Comparison of ENCODE assay signal across 15 cellular contexts in the genomic region with DNA sequence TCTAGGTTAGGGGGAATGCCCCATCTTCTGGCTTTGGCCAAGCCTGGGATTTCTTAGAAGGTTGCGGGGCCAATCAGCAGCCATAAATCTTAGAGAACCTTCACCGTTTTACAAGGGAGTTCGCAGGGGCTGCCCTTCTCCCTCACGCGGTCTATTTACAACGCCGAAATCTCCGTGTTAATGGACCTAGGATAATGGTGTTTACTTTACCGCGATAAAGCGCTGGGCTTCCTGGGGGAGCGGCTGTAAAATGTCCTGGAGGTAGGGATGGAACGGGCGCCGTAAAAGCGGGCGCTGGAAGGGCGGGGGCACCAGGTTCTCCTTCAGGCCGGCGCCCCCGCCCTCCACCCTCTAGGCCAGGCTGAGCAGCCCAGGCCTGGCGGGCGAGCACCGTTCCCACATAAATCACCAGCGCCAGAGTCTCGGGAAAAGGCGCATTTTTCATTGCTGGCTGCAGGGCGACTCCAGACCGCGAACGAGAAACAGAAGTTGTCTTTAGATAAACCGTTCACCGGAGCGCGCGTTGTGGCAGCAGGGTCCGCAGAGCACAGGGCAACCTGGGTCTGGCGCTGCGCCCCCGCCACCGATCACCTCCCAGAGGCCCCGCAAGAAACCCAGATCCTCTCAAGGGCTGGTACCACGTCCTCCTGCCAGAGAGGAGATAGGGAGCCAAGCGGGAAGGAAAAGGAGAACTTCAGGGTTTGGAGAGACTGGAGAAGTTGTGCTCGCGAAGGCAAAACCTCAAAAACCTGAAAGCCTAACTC. TPM values are rescaled to one million over a fixed set of nuclear protein-coding genes. Genes with fewer than 3 reads are reported as not detected.
DNase-seq lines count a peak whose midpoint lies in the region; ATAC-seq and TF ChIP-seq lines count a peak whose summit lies in the region.
"Had no signal": no experiment of that assay in that cellular context is flagged by ENCODE, and none has a peak within 500 bp of the region (broad histone marks: within the 10 kb centered on the region; RNA-seq: fewer than 3 reads in every experiment).

No MANE protein-coding gene starts in this region.

- H3K4me1 ChIP-seq in Caco-2 (peaks cover 4% of the 10 kb centered on the region), HUES64 (ENCODE audit: insufficient read depth, low read length) (peaks cover 32% of the 10 kb centered on the region), Karpas-422 (ENCODE audit: low read length) (peaks cover 4% of the 10 kb centered on the region)

- intact Hi-C loops in Caco-2 (cut with micrococcal nuclease; ENCODE audit: unreplicated experiment): loop anchor here (1.0 kb wide), 1 partner anchor 12 kb away; a partner anchor contains a TSS

- no peaks in the 10 kb centered on the region for H3K79me2 ChIP-seq in Karpas-422 (ENCODE audit: low read length)

- CTCF ChIA-PET in Caco-2 (lab: Charles Lee): no interaction called here

- no peak overlapping the region for H2AFZ ChIP-seq in Karpas-422 (ENCODE audit: low read length)

- ATAC-seq in HG03045 (IDR thresholded peaks at IDR 0.05; ENCODE audit: unreplicated experiment): no peak
- ATAC-seq: activated CD8-positive, alpha-beta T cell treated with anti-CD3 and anti-CD28 coated beads, Interleukin-2, amount 10 ng/mL, durations not matched to agents 7 days and 5 days; activated T-helper 17 cell treated with anti-CD3 and anti-CD28 coated beads, Interleukin-2, amount 50 U/mL, for 72 hours had no signal

- H3K4me1 Mint-ChIP-seq in Caco-2 (ENCODE audit: low read depth, unreplicated experiment) (peaks cover 17% of the 10 kb centered on the region), endothelial cell (ENCODE audit: unreplicated experiment) (peaks cover 42% of the 10 kb centered on the region), nephron progenitor cell (peaks cover 53% of the 10 kb centered on the region)

- H3K36me3 ChIP-seq in Caco-2 (ENCODE audit: control insufficient read depth, insufficient read depth, low read length): no peaks in the 10 kb centered on the region
- no peaks in the 10 kb centered on the region for H3K36me3 ChIP-seq in HUES64 (ENCODE audit: insufficient read depth, low read length)
- no peaks in the 10 kb centered on the region for H3K36me3 ChIP-seq in Karpas-422 (ENCODE audit: insufficient read depth, low read length)
- H3K36me3 ChIP-seq: ovary had no signal

- WGBS in HUES64: 1% methylated on average over 46 of the region's 46 CpGs

- H3K9me3 ChIP-seq in Caco-2 (no peaks in the 10 kb centered on the region), HUES64 (ENCODE audit: insufficient read depth, low read depth, low read length) (no peaks in the 10 kb centered on the region), Karpas-422 (ENCODE audit: low read length) (no peaks in the 10 kb centered on the region)
- H3K9me3 ChIP-seq: ovary had no signal

- H3K27ac ChIP-seq in HUES64 (ENCODE audit: low read depth, low read length) (no peak overlapping the region), Karpas-422 (ENCODE audit: low read length) (no peak overlapping the region)
- H3K27ac ChIP-seq: ovary, SK-N-MC had no signal

- H3K36me3 Mint-ChIP-seq in Caco-2 (ENCODE audit: insufficient read depth, unreplicated experiment) (peaks cover 5% of the 10 kb centered on the region), endothelial cell (ENCODE audit: low read depth, unreplicated experiment) (peaks cover 8% of the 10 kb centered on the region), nephron progenitor cell (ENCODE audit: low read depth) (no peaks in the 10 kb centered on the region)

- BruUV-seq in Caco-2 (replicated peaks; lab: Mats Ljungman, UMichigan): no TSS peak

- DNase-seq in Caco-2: peak; percentile 27 to 52
- no peak for DNase-seq in endothelial cell (ENCODE audit: low spot score)
- peak; percentile 84 for DNase-seq in nephron progenitor cell
- DNase-seq in Karpas-422: no peak
- DNase-seq in NCI-H2227 (lab: John Stamatoyannopoulos, UW; ENCODE audit: unreplicated experiment): no peak
- DNase-seq in NCI-H1092 treated with DMSO at 0.1 percent for 48 hours (lab: John Stamatoyannopoulos, UW): no peak
- DNase-seq: activated CD8-positive, alpha-beta T cell treated with anti-CD3 and anti-CD28 coated beads, Interleukin-2, amount 10 ng/mL, durations not matched to agents 7 days and 5 days; aorta; cortex of kidney; mammary epithelial cell; ovary had no signal

- TF ChIP-seq CTCF in Caco-2 (IDR thresholded peaks at IDR 0.05; ENCODE audit: insufficient read depth in 1 of 2, low read depth in 1 of 2, low read length in 1 of 2, severe bottlenecking in 1 of 2, unreplicated experiment in 1 of 2): no peak
- TF ChIP-seq CTCF in endothelial cell (IDR thresholded peaks at IDR 0.05; ENCODE audit: unreplicated experiment): no peak
- no peak for TF ChIP-seq CTCF in nephron progenitor cell (IDR thresholded peaks at IDR 0.05)

- no peak overlapping the region for H3K4me2 ChIP-seq in Karpas-422 (ENCODE audit: low read depth, low read length, poor library complexity, severe bottlenecking)

- H3K27me3 ChIP-seq in Caco-2 (replicated peaks; ENCODE audit: control insufficient read depth, insufficient read depth, low read length) (no peaks in the 10 kb centered on the region; the same call in 1 of the 2 replicates), HUES64 (ENCODE audit: insufficient read depth, low read length) (peaks cover 100% of the 10 kb centered on the region), Karpas-422 (ENCODE audit: low read length) (no peaks in the 10 kb centered on the region)
- H3K27me3 ChIP-seq: ovary had no signal

- no peaks in the 10 kb centered on the region for H3K9me2 ChIP-seq in Karpas-422 (replicated peaks; ENCODE audit: insufficient read depth, low read length)

- H4K20me1 ChIP-seq in Karpas-422 (ENCODE audit: insufficient read depth, low read depth, low read length): 0 out of 2 replicates have a peak, but pooled peaks cover 4% of the 10 kb centered on the region

- H3K4me3 Mint-ChIP-seq in Caco-2 (ENCODE audit: unreplicated experiment) (peak overlapping the region; percentile 70), endothelial cell (ENCODE audit: unreplicated experiment) (peak overlapping the region; percentile 11), nephron progenitor cell (peak overlapping the region; percentile 65)
- H3K4me3 Mint-ChIP-seq: activated CD8-positive, alpha-beta T cell treated with anti-CD3 and anti-CD28 coated beads, Interleukin-2, amount 10 ng/mL, durations not matched to agents 7 days and 5 days; activated T-helper 17 cell treated with anti-CD3 and anti-CD28 coated beads, Interleukin-2, amount 50 U/mL, for 72 hours had no signal

- POLR2A ChIA-PET in Caco-2 (lab: Charles Lee): no interaction called here

- no peak overlapping the region for H3K27ac Mint-ChIP-seq in Caco-2 (ENCODE audit: unreplicated experiment)
- H3K27ac Mint-ChIP-seq in endothelial cell (ENCODE audit: unreplicated experiment): no peak overlapping the region
- no peak overlapping the region for H3K27ac Mint-ChIP-seq in nephron progenitor cell
- H3K27ac Mint-ChIP-seq: activated CD8-positive, alpha-beta T cell treated with anti-CD3 and anti-CD28 coated beads, Interleukin-2, amount 10 ng/mL, durations not matched to agents 7 days and 5 days; activated T-helper 17 cell treated with anti-CD3 and anti-CD28 coated beads, Interleukin-2, amount 50 U/mL, for 72 hours had no signal

- peak overlapping the region; percentile 20; the same call in 1 of the 2 replicates for H3K4me3 ChIP-seq in Caco-2 (ENCODE audit: low read depth, low read length)
- peak overlapping the region; percentile 38 for H3K4me3 ChIP-seq in HUES64 (ENCODE audit: low read length)
- H3K4me3 ChIP-seq in Karpas-422 (ENCODE audit: low read length): no peak overlapping the region
- H3K4me3 ChIP-seq: ovary, SK-N-MC had no signal

- H3K27me3 Mint-ChIP-seq in Caco-2 (ENCODE audit: insufficient read depth, unreplicated experiment) (peaks cover 19% of the 10 kb centered on the region), endothelial cell (ENCODE audit: unreplicated experiment) (peaks cover 16% of the 10 kb centered on the region), nephron progenitor cell (ENCODE audit: low read depth, poor library complexity) (peaks cover 100% of the 10 kb centered on the region)

- H3K9ac ChIP-seq in HUES64 (ENCODE audit: low read depth, low read length) (no peak overlapping the region), Karpas-422 (ENCODE audit: low read length) (no peak overlapping the region)

- H3K9me3 Mint-ChIP-seq in Caco-2 (ENCODE audit: unreplicated experiment) (no peaks in the 10 kb centered on the region), endothelial cell (ENCODE audit: unreplicated experiment) (no peaks in the 10 kb centered on the region), nephron progenitor cell (peaks cover 4% of the 10 kb centered on the region)
- H3K9me3 Mint-ChIP-seq: activated T-helper 17 cell treated with anti-CD3 and anti-CD28 coated beads, Interleukin-2, amount 50 U/mL, for 72 hours had no signal

RNA-seq across cellular contexts. Expression of a gene that starts 12.5 kb away (rescaled TPM):
- total RNA-seq in Caco-2 (2022) (0.37 and 0.43 TPM in 2 replicates), endothelial cell (ENCODE audit: unreplicated experiment) (0.82 TPM)
- polyA plus RNA-seq in HUES64 (2013, experiment 1 of 2): not detected
- polyA plus RNA-seq in HUES64 (2013, experiment 2 of 2): not detected
- not detected in 2 replicates for total RNA-seq in Karpas-422 (2014; rRNA removed; shearing (Covaris generic); ENCODE audit: low replicate concordance)
- total RNA-seq: activated CD8-positive, alpha-beta T cell treated with anti-CD3 and anti-CD28 coated beads, Interleukin-2, amount 10 ng/mL, durations not matched to agents 7 days and 5 days; activated T-helper 17 cell treated with anti-CD3 and anti-CD28 coated beads, Interleukin-2, amount 50 U/mL, for 72 hours; mammary epithelial cell had no signal
- polyA plus RNA-seq: mammary epithelial cell had no signal

Comparison
In these comparisons a context has a peak if more than half of its experiments do, and no peak if none do; other contexts are left out.
1. DNase-seq: peak in Caco-2 (2 of 2) and nephron progenitor cell (single experiment); none in endothelial cell (single experiment), Karpas-422 (single experiment), NCI-H2227 (single experiment) and NCI-H1092 treated with DMSO at 0.1 percent for 48 hours (single experiment).
2. H3K4me3 Mint-ChIP-seq: peak in every context shown above with its lines; median percentile 70 in Caco-2; 65 in nephron progenitor cell; 11 in endothelial cell.